Comparison of ENCODE assay signal across 9 cellular contexts in genomic region chr3:180680097-180680430, GRCh38. TPM values are rescaled to one million over a fixed set of nuclear protein-coding genes. Genes with fewer than 3 reads are reported as not detected.
A peak's percentile ranks its signal among the peaks of the same experiment; 100 is the strongest.
DNase-seq lines count a peak whose midpoint lies in the region; FAIRE-seq and TF ChIP-seq lines count a peak whose summit lies in the region.
"Had no signal": no experiment of that assay in that cellular context is flagged by ENCODE, and none has a peak within 500 bp of the region (broad histone marks: within the 10 kb centered on the region; RNA-seq: fewer than 3 reads in every experiment).

No MANE protein-coding gene starts in this region.

- H3K27ac ChIP-seq in endothelial cell of umbilical vein (ENCODE audit: insufficient read depth, low read depth, low read length) (no peak overlapping the region), uterus (no peak overlapping the region)
- H3K27ac ChIP-seq: BLaER1 treated with 17β-estradiol and CSF1 and Interleukin-3, amounts not matched to agents 10 nM and 100 nM had no signal

- dilution Hi-C loops in endothelial cell of umbilical vein (cut with MboI; ENCODE audit: extremely low pct_ligation_motif_present, low sequenced_read_pairs): no loop called here

- H3K79me2 ChIP-seq in endothelial cell of umbilical vein (ENCODE audit: control insufficient read depth, insufficient read depth, low read length): no peaks in the 10 kb centered on the region

- H3K4me1 ChIP-seq in HAP-1: peaks cover 8% of the 10 kb centered on the region
- peaks cover 12% of the 10 kb centered on the region for H3K4me1 ChIP-seq in endothelial cell of umbilical vein (ENCODE audit: control insufficient read depth, extremely low read depth, insufficient read depth, low read length)
- peaks cover 5% of the 10 kb centered on the region for H3K4me1 ChIP-seq in mucosa of stomach (ENCODE audit: control insufficient read depth, insufficient read depth, low read length)
- H3K4me1 ChIP-seq in uterus: no peaks in the 10 kb centered on the region

- no peaks in the 10 kb centered on the region for H3K9me3 ChIP-seq in HAP-1
- H3K9me3 ChIP-seq in endothelial cell of umbilical vein (replicated peaks; ENCODE audit: control insufficient read depth, insufficient read depth, low read length): no peaks in the 10 kb centered on the region
- H3K9me3 ChIP-seq in mucosa of stomach (ENCODE audit: control insufficient read depth, low read length): no peaks in the 10 kb centered on the region
- no peaks in the 10 kb centered on the region for H3K9me3 ChIP-seq in uterus

- TF ChIP-seq CTCF in LNCaP clone FGC (IDR thresholded peaks at IDR 0.05; ENCODE audit: control insufficient read depth, extremely low read depth, insufficient read depth): peak; percentile 32; the same call in 1 of the 2 replicates
- TF ChIP-seq CTCF in endothelial cell of umbilical vein (IDR thresholded peaks at IDR 0.05; ENCODE audit: extremely low read depth in 1 of 2, insufficient read depth in 1 of 2, low read depth in 1 of 2, low read length in 2 of 2): peak; percentile 31 to 49
- peak in 2 of 4 experiments; percentile 5 to 8 for TF ChIP-seq CTCF in uterus (IDR thresholded peaks at IDR 0.05)

- H3K27me3 ChIP-seq in HAP-1 (ENCODE audit: low read depth): peaks cover 28% of the 10 kb centered on the region
- H3K27me3 ChIP-seq in endothelial cell of umbilical vein (ENCODE audit: control insufficient read depth in 2 of 2, insufficient read depth in 2 of 2, low read length in 2 of 2): peaks cover 9 to 41% of the 10 kb centered on the region in 2 experiments
- peaks cover 23% of the 10 kb centered on the region for H3K27me3 ChIP-seq in mucosa of stomach (ENCODE audit: control insufficient read depth, insufficient read depth, low read length)
- no peaks in the 10 kb centered on the region for H3K27me3 ChIP-seq in uterus

- intact Hi-C loops in endothelial cell of umbilical vein (cut with micrococcal nuclease): loop anchor here (5.0 kb wide), 1 partner anchor 753 kb away; no protein-coding TSS in a partner anchor
- intact Hi-C loops in uterus (cut with DNase I; ENCODE audit: low total_unique reads): no loop called here

- peak; percentile 80 for FAIRE-seq in endothelial cell of umbilical vein (lab: Jason Lieb, UNC)

- H3K4me2 ChIP-seq in endothelial cell of umbilical vein (ENCODE audit: insufficient read depth, low read length): peak overlapping the region; percentile 87

- no peaks in the 10 kb centered on the region for H3K36me3 ChIP-seq in HAP-1 (replicated peaks)
- no peaks in the 10 kb centered on the region for H3K36me3 ChIP-seq in endothelial cell of umbilical vein (ENCODE audit: control insufficient read depth in 2 of 2, extremely low read depth in 1 of 2, insufficient read depth in 2 of 2, low read length in 2 of 2)
- no peaks in the 10 kb centered on the region for H3K36me3 ChIP-seq in mucosa of stomach (ENCODE audit: control insufficient read depth, insufficient read depth, low read length)
- H3K36me3 ChIP-seq in uterus: no peaks in the 10 kb centered on the region
- H3K36me3 ChIP-seq: BLaER1 treated with 17β-estradiol and CSF1 and Interleukin-3, amounts not matched to agents 10 nM and 100 nM had no signal

- POLR2A ChIA-PET in endothelial cell of umbilical vein (lab: Charles Lee): no interaction called here

- peak overlapping the region; percentile 8 for H3K9ac ChIP-seq in endothelial cell of umbilical vein (replicated peaks; ENCODE audit: extremely low read depth, insufficient read depth, low read length)
- H3K9ac ChIP-seq in mucosa of stomach (ENCODE audit: low read length): peak overlapping the region; percentile 36
- H3K9ac ChIP-seq: BLaER1 treated with 17β-estradiol and CSF1 and Interleukin-3, amounts not matched to agents 10 nM and 100 nM had no signal

- H3K4me3 ChIP-seq in HAP-1: peak overlapping the region; percentile 46
- peak overlapping the region; percentile 56 for H3K4me3 ChIP-seq in LNCaP clone FGC (ENCODE audit: low read depth, low read length)
- peak overlapping the region; percentile 42 to 59 (median 56) for H3K4me3 ChIP-seq in endothelial cell of umbilical vein (replicated peaks in 1 of 3; ENCODE audit: insufficient read depth in 1 of 3, low read depth in 1 of 3, low read length in 3 of 3)
- peak overlapping the region; percentile 70 for H3K4me3 ChIP-seq in mucosa of stomach (ENCODE audit: low read length)
- peak overlapping the region; percentile 48 to 58 for H3K4me3 ChIP-seq in uterus

- DNase-seq in NCI-H1436 (lab: John Stamatoyannopoulos, UW): peak; percentile 57
- DNase-seq in NCI-H1436 treated with DMSO at 0.1 percent for 48 hours (lab: John Stamatoyannopoulos, UW): no peak
- DNase-seq in HAP-1 (ENCODE audit: low spot score in 2 of 2): peak; percentile 41 to 51
- no peak for DNase-seq in LNCaP clone FGC (ENCODE audit: low read depth)
- peak; percentile 34 for DNase-seq in SKM-1 (lab: John Stamatoyannopoulos, UW; ENCODE audit: unreplicated experiment)
- DNase-seq in endothelial cell of umbilical vein (ENCODE audit: low read depth, low spot score): peak; percentile 66
- DNase-seq in uterus: no peak

- H3K9me1 ChIP-seq in endothelial cell of umbilical vein (replicated peaks; ENCODE audit: control insufficient read depth, extremely low read depth, insufficient read depth, low read length): no peaks in the 10 kb centered on the region

- TF ChIP-seq POLR2A in endothelial cell of umbilical vein (IDR thresholded peaks at IDR 0.05; ENCODE audit: low read depth, low read length) (no peak), uterus (IDR thresholded peaks at IDR 0.05) (no peak)

- no peaks in the 10 kb centered on the region for H4K20me1 ChIP-seq in endothelial cell of umbilical vein (replicated peaks; ENCODE audit: control insufficient read depth, extremely low read depth, insufficient read depth, low read length)
- H4K20me1 ChIP-seq: BLaER1 treated with 17β-estradiol and CSF1 and Interleukin-3, amounts not matched to agents 10 nM and 100 nM had no signal

- in situ Hi-C loops in HAP-1 (cut with MboI; ENCODE audit: low sequenced_read_pairs): no loop called here

- no TSS peak for BruUV-seq in endothelial cell of umbilical vein (replicated peaks; lab: Mats Ljungman, UMichigan)

- CTCF ChIA-PET in endothelial cell of umbilical vein (lab: Charles Lee): interaction anchor here (1.4 kb wide), 1 partner anchor 751 kb away, joined by 5 read pairs; no protein-coding TSS in a partner anchor

- H2AFZ ChIP-seq in endothelial cell of umbilical vein (ENCODE audit: low read depth, low read length): peak overlapping the region; percentile 98

TF ChIP-seq in endothelial cell of umbilical vein, 7 proteins besides CTCF, POLR2A, EP300 and RAD21:
- TF ChIP-seq EZH2 (IDR thresholded peaks at IDR 0.05; ENCODE audit: borderline replicate concordance, low read depth, low read length, severe bottlenecking): no peak
- TF ChIP-seq JUN (IDR thresholded peaks at IDR 0.05; ENCODE audit: borderline replicate concordance, insufficient read depth, insufficient read length, low read depth): no peak
- TF ChIP-seq, protein P1, sequence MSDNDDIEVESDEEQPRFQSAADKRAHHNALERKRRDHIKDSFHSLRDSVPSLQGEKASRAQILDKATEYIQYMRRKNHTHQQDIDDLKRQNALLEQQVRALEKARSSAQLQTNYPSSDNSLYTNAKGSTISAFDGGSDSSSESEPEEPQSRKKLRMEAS (IDR thresholded peaks at IDR 0.05; ENCODE audit: insufficient read depth, insufficient read length): no peak
- TF ChIP-seq POLR2AphosphoS5 (IDR thresholded peaks at IDR 0.05; ENCODE audit: insufficient read depth, low read depth, low read length): no peak
- TF ChIP-seq MYC (IDR thresholded peaks at IDR 0.05; ENCODE audit: low read depth, low read length): no peak
- TF ChIP-seq FOS (IDR thresholded peaks at IDR 0.05; ENCODE audit: borderline replicate concordance, insufficient read depth, low read length): no peak
- no peak for TF ChIP-seq GATA2 (IDR thresholded peaks at IDR 0.05; ENCODE audit: insufficient read depth, insufficient read length, low read depth, low read length)

RNA-seq across cellular contexts. Expression of gene CCDC39, which starts 0.8 kb away (rescaled TPM):
- not detected in 2 replicates for total RNA-seq in endothelial cell of umbilical vein
- polyA plus RNA-seq in endothelial cell of umbilical vein: not detected in 2 replicates
- polyA plus RNA-seq in endothelial cell of umbilical vein (2011; cell fraction: cytosol; rRNA removed): not detected in 2 replicates
- polyA plus RNA-seq in endothelial cell of umbilical vein (2011; cell fraction: nucleus; rRNA removed): not detected in 2 replicates
- not detected in 2 replicates for polyA plus RNA-seq in endothelial cell of umbilical vein (2012)
- polyA minus RNA-seq in endothelial cell of umbilical vein: not detected in 2 replicates
- not detected for polyA minus RNA-seq in endothelial cell of umbilical vein (2011; cell fraction: cytosol; rRNA and poly(A)+ RNA removed)
- not detected in 2 replicates for polyA minus RNA-seq in endothelial cell of umbilical vein (2011; cell fraction: nucleus; rRNA and poly(A)+ RNA removed)
- total RNA-seq in uterus: 1 to 10 TPM in 1 of 4 donors, not detected in 3; 1.5 TPM

Comparison
In these comparisons a context has a peak if more than half of its experiments do, and no peak if none do; other contexts are left out.
1. DNase-seq: peak in NCI-H1436 (single experiment), HAP-1 (2 of 2), SKM-1 (single experiment) and endothelial cell of umbilical vein (single experiment); none in NCI-H1436 treated with DMSO at 0.1 percent for 48 hours (single experiment), LNCaP clone FGC (single experiment) and uterus (0 of 2).
2. Peak in every context shown above with its lines, with median percentiles within 50 percentile points of each other: H3K4me3 ChIP-seq.